ENCODE assay signal across 13 cellular contexts in the genomic region with DNA sequence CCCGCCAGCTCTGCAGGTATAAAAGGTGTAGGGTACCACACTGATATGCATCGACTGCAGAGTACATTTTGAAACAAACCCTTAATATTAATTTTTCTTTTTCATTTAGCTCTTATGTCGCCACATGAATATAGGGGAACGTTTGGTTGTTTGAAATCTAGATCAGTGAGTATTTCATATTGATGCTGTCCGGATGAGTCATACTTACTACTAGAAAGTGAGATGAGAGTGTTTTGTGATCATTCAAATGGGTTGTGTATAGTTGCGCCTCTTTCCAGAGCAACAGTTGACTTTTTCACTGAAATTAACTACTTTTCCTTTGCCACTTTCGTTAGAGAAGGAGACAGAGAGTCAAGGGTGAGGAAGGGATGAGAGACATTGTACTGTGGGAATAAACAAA. TPM values are rescaled to one million over a fixed set of nuclear protein-coding genes. Genes with fewer than 3 reads are reported as not detected.
A peak's percentile ranks its signal among the peaks of the same experiment; 100 is the strongest.
DNase-seq lines count a peak whose midpoint lies in the region; ATAC-seq and TF ChIP-seq lines count a peak whose summit lies in the region.
"Had no signal": no experiment of that assay in that cellular context is flagged by ENCODE, and none has a peak within 500 bp of the region (broad histone marks: within the 10 kb centered on the region; RNA-seq: fewer than 3 reads in every experiment).

No MANE protein-coding gene starts in this region.

- 67% methylated on average over 7 of the region's 7 CpGs for WGBS in GM23248 (ENCODE audit: low coverage in 1 of 2, low lambda C conversion rate in 2 of 2, missing lambda C conversion rate in 2 of 2), 2 experiments

- no peaks in the 10 kb centered on the region for H3K9me2 ChIP-seq in GM23248 (ENCODE audit: insufficient read depth)

- H3K27ac Mint-ChIP-seq in Calu3 (ENCODE audit: unreplicated experiment) = peak overlapping the region; percentile 55
- H3K27ac Mint-ChIP-seq in activated T-helper 1 cell treated with anti-CD3 and anti-CD28 coated beads, Interleukin-12 subunit alpha, Interleukin-12 subunit beta, Interleukin-2, Interleukin-4 antibody, amounts not matched to agents 30 ng/mL and 10 ng/mL and 1 ng/mL, durations not matched to agents 14 hours and 24 hours and 36 hours = peak overlapping the region; percentile 4
- H3K27ac Mint-ChIP-seq: CD8-positive, alpha-beta T cell; GM23338 had no signal

- no peaks in the 10 kb centered on the region for H3K4me1 ChIP-seq in GM23248 (ENCODE audit: insufficient read depth)
- peaks cover 25 to 33% of the 10 kb centered on the region in 2 donors for H3K4me1 ChIP-seq in gastrocnemius medialis

- no peak for TF ChIP-seq POLR2A in gastrocnemius medialis (IDR thresholded peaks at IDR 0.05)

- H3K9me3 Mint-ChIP-seq in Calu3 (ENCODE audit: low read depth, unreplicated experiment) = peaks cover 3% of the 10 kb centered on the region
- H3K9me3 Mint-ChIP-seq in activated T-helper 1 cell treated with anti-CD3 and anti-CD28 coated beads, Interleukin-12 subunit alpha, Interleukin-12 subunit beta, Interleukin-2, Interleukin-4 antibody, amounts not matched to agents 30 ng/mL and 10 ng/mL and 1 ng/mL, durations not matched to agents 14 hours and 24 hours and 36 hours = no peaks in the 10 kb centered on the region
- H3K9me3 Mint-ChIP-seq: CD8-positive, alpha-beta T cell had no signal

- in situ Hi-C loops in GM23248 (cut with MboI) = no loop called here
- in situ Hi-C loops in gastrocnemius medialis (cut with MboI; ENCODE audit: low sequenced_read_pairs in 4 of 4) = no loop called here

- H3K27me3 ChIP-seq in GM23248 (replicated peaks; ENCODE audit: insufficient read depth) (no peaks in the 10 kb centered on the region), gastrocnemius medialis (no peaks in the 10 kb centered on the region)

- BruUV-seq in Calu3 (replicated peaks; lab: Mats Ljungman, UMichigan) = no TSS peak

- H3F3A ChIP-seq in GM23248 (ENCODE audit: insufficient read depth) = no peaks in the 10 kb centered on the region

- no peaks in the 10 kb centered on the region for H4K20me1 ChIP-seq in GM23248 (ENCODE audit: insufficient read depth)

- intact Hi-C loops in Calu3 (cut with micrococcal nuclease; ENCODE audit: unreplicated experiment) (no loop called here), gastrocnemius medialis (cut with DNase I; ENCODE audit: low total_unique reads) (no loop called here)
- intact Hi-C loops in activated T-helper 1 cell treated with anti-CD3 and anti-CD28 coated beads, Interleukin-12 subunit alpha, Interleukin-12 subunit beta, Interleukin-2, Interleukin-4 antibody, amounts not matched to agents 30 ng/mL and 10 ng/mL and 1 ng/mL, durations not matched to agents 14 hours and 24 hours and 36 hours (cut with micrococcal nuclease) = no loop called here

- no peaks in the 10 kb centered on the region for H3K36me3 ChIP-seq in GM23248 (ENCODE audit: low read depth)
- no peaks in the 10 kb centered on the region for H3K36me3 ChIP-seq in gastrocnemius medialis

- H3K27ac ChIP-seq in GM23248 (no peak overlapping the region), gastrocnemius medialis (peak overlapping the region; percentile 64 to 78 (median 71))

- H3K4me3 ChIP-seq in GM23248 (no peak overlapping the region), gastrocnemius medialis (no peak overlapping the region)
- H3K4me3 ChIP-seq: GM23338 had no signal

- peaks cover 23% of the 10 kb centered on the region for H3K79me2 ChIP-seq in GM23248 (ENCODE audit: insufficient read depth)

- H3K4me1 Mint-ChIP-seq in Calu3 (ENCODE audit: low read depth, unreplicated experiment) = peaks cover 63% of the 10 kb centered on the region
- peaks cover 5% of the 10 kb centered on the region for H3K4me1 Mint-ChIP-seq in activated T-helper 1 cell treated with anti-CD3 and anti-CD28 coated beads, Interleukin-12 subunit alpha, Interleukin-12 subunit beta, Interleukin-2, Interleukin-4 antibody, amounts not matched to agents 30 ng/mL and 10 ng/mL and 1 ng/mL, durations not matched to agents 14 hours and 24 hours and 36 hours (ENCODE audit: low read depth)
- H3K4me1 Mint-ChIP-seq: CD14-positive monocyte, GM23338 had no signal

- no peak overlapping the region for H2AFZ ChIP-seq in GM23248
- H2AFZ ChIP-seq: GM23338 had no signal

- no peak overlapping the region for H3K4me3 Mint-ChIP-seq in Calu3 (ENCODE audit: low read depth, unreplicated experiment)
- no peak overlapping the region for H3K4me3 Mint-ChIP-seq in activated T-helper 1 cell treated with anti-CD3 and anti-CD28 coated beads, Interleukin-12 subunit alpha, Interleukin-12 subunit beta, Interleukin-2, Interleukin-4 antibody, amounts not matched to agents 30 ng/mL and 10 ng/mL and 1 ng/mL, durations not matched to agents 14 hours and 24 hours and 36 hours
- H3K4me3 Mint-ChIP-seq: CD14-positive monocyte; CD8-positive, alpha-beta T cell; GM23338 had no signal

- DNase-seq in Calu3 = no peak
- peak; percentile 43 for DNase-seq in GM23248
- DNase-seq in activated T-helper 1 cell treated with anti-CD3 and anti-CD28 coated beads, Interleukin-12 subunit alpha, Interleukin-12 subunit beta, Interleukin-2, Interleukin-4 antibody, amounts not matched to agents 30 ng/mL and 10 ng/mL and 1 ng/mL, durations not matched to agents 14 hours and 24 hours and 36 hours (ENCODE audit: low spot score) = no peak
- DNase-seq in gastrocnemius medialis = no peak
- no peak for DNase-seq in Kasumi-1 (lab: John Stamatoyannopoulos, UW)
- DNase-seq in NCI-H526 (lab: John Stamatoyannopoulos, UW) = no peak
- DNase-seq: Caco-2; CD8-positive, alpha-beta T cell; DMS53; H7 had no signal

- H3K4me2 ChIP-seq in GM23248 (ENCODE audit: unreplicated experiment) = no peak overlapping the region
- H3K4me2 ChIP-seq: GM23338 had no signal

- CTCF ChIA-PET in Calu3 (lab: Charles Lee) = no interaction called here

- no peak for TF ChIP-seq CTCF in Calu3 (IDR thresholded peaks at IDR 0.05; ENCODE audit: unreplicated experiment)
- TF ChIP-seq CTCF in gastrocnemius medialis (IDR thresholded peaks at IDR 0.05 in 4 of 5, conservative IDR thresholded peaks at IDR 0.05 in 1 of 5) = no peak

- H3K9ac ChIP-seq in GM23248 = no peak overlapping the region

- ATAC-seq in gastrocnemius medialis (no peak), HG02870 (IDR thresholded peaks at IDR 0.05; ENCODE audit: unreplicated experiment) (no peak)
- ATAC-seq: CD8-positive, alpha-beta T cell; GM23338 had no signal

- H3K9me3 ChIP-seq in GM23248 (ENCODE audit: low read depth) = no peaks in the 10 kb centered on the region
- H3K9me3 ChIP-seq in gastrocnemius medialis = no peaks in the 10 kb centered on the region

- H3K36me3 Mint-ChIP-seq in Calu3 (ENCODE audit: insufficient read depth, unreplicated experiment) = peaks cover 14% of the 10 kb centered on the region
- no peaks in the 10 kb centered on the region for H3K36me3 Mint-ChIP-seq in activated T-helper 1 cell treated with anti-CD3 and anti-CD28 coated beads, Interleukin-12 subunit alpha, Interleukin-12 subunit beta, Interleukin-2, Interleukin-4 antibody, amounts not matched to agents 30 ng/mL and 10 ng/mL and 1 ng/mL, durations not matched to agents 14 hours and 24 hours and 36 hours (ENCODE audit: low read depth)
- H3K36me3 Mint-ChIP-seq: CD14-positive monocyte had no signal

- H3K27me3 Mint-ChIP-seq in Calu3 (ENCODE audit: unreplicated experiment) = no peaks in the 10 kb centered on the region
- H3K27me3 Mint-ChIP-seq in activated T-helper 1 cell treated with anti-CD3 and anti-CD28 coated beads, Interleukin-12 subunit alpha, Interleukin-12 subunit beta, Interleukin-2, Interleukin-4 antibody, amounts not matched to agents 30 ng/mL and 10 ng/mL and 1 ng/mL, durations not matched to agents 14 hours and 24 hours and 36 hours (ENCODE audit: insufficient read depth) = no peaks in the 10 kb centered on the region

RNA-seq across cellular contexts. Expression of gene NPAS2, which starts 24.6 kb away (rescaled TPM):
- total RNA-seq in Calu3 (2022) = 142 and 157 TPM in 2 replicates
- total RNA-seq in GM23248 (2014; rRNA removed; shearing (Covaris generic)) = 10.8 and 13.7 TPM in 2 replicates
- 3.8 and 4.5 TPM in 2 replicates for polyA plus RNA-seq in GM23248 (2016; fragmentation: Nextera tagmentation; extraction: Ambion mirVana)
- total RNA-seq in activated T-helper 1 cell treated with anti-CD3 and anti-CD28 coated beads, Interleukin-12 subunit alpha, Interleukin-12 subunit beta, Interleukin-2, Interleukin-4 antibody, amounts not matched to agents 30 ng/mL and 10 ng/mL and 1 ng/mL, durations not matched to agents 14 hours and 24 hours and 36 hours = 6.5 and 7.5 TPM in 2 replicates
- total RNA-seq in gastrocnemius medialis = 10 to 100 TPM; 11.4 to 48.2 (median 36.6) TPM
- polyA plus RNA-seq: CD14-positive monocyte had no signal
